Comparison of ENCODE assay signal across 20 cellular contexts in the genomic region with DNA sequence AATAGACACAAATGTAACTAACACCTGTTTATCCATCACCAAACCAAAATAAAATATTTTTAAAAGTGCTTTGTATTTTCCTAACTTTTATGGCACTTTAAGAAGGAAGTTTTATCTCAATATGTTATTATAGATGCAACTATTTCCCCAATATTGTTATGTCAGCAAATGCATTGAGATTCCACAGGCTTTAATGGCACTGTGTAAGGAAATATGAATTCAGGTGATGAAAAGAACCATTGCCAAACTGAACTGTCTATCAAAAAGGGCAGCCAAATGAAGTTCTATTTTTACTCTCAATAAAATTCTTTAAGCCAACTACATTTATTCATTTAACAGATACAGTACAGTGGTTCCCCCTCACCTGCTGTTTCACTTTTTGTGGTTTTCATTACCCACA.
"Had no signal": no experiment of that assay in that cellular context is flagged by ENCODE, and none has a peak within 500 bp of the region (broad histone marks: within the 10 kb centered on the region; RNA-seq: fewer than 3 reads in every experiment).

No MANE protein-coding gene starts in this region.

- H3K4me3 ChIP-seq: cardiac muscle cell, Peyer's patch had no signal

- DNase-seq: activated CD4-positive, alpha-beta T cell treated with anti-CD3 and anti-CD28 coated beads for 4 hours; activated CD8-positive, alpha-beta memory T cell treated with anti-CD3 and anti-CD28 coated beads, Interleukin-2, amount 50 U/mL, for 4 hours; activated CD8-positive, alpha-beta T cell treated with anti-CD3 and anti-CD28 coated beads for 36 hours; activated gamma-delta T cell treated with Interleukin-2 at 50 U/mL for 16 hours; activated naive CD4-positive, alpha-beta T cell treated with anti-CD3 and anti-CD28 coated beads, Interleukin-2, amount 10 ng/mL, durations not matched to agents 7 days and 5 days; activated naive CD8-positive, alpha-beta T cell treated with anti-CD3 and anti-CD28 coated beads for 36 hours; activated T-cell treated with anti-CD3 and anti-CD28 coated beads, Interleukin-2, amount 50 U/mL, for 72 hours; brain microvascular endothelial cell; MM.1S; NCI-H1105 treated with DMSO at 0.1 percent for 48 hours; NCI-H1436 treated with DMSO at 0.1 percent for 48 hours; NCI-H187; NCI-H2081; NCI-H510A treated with DMSO at 0.1 percent for 48 hours; NCI-H69; NK-92 treated with Interleukin-12 subunit alpha and Interleukin-12 subunit beta, amount 100 ng/mL, for 24 hours; Peyer's patch; SHP77 treated with DMSO at 0.1 percent for 48 hours had no signal

- H3K27ac ChIP-seq: brain microvascular endothelial cell, cardiac muscle cell, Peyer's patch had no signal

- H3K36me3 ChIP-seq: brain microvascular endothelial cell, cardiac muscle cell, Peyer's patch had no signal

- H3K27me3 ChIP-seq: brain microvascular endothelial cell, cardiac muscle cell, Peyer's patch had no signal

- ATAC-seq: activated CD4-positive, CD25-positive, alpha-beta regulatory T cell treated with anti-CD3 and anti-CD28 coated beads, Interleukin-2, amount 50 U/mL, for 24 hours; activated CD8-positive, alpha-beta T cell treated with anti-CD3 and anti-CD28 coated beads for 36 hours; activated T-cell treated with anti-CD3 and anti-CD28 coated beads, Interleukin-2, amount 50 U/mL, for 72 hours had no signal

- H3K9me3 ChIP-seq: Peyer's patch had no signal
